20 cellular contexts compared by ENCODE assay signal in the genomic region with DNA sequence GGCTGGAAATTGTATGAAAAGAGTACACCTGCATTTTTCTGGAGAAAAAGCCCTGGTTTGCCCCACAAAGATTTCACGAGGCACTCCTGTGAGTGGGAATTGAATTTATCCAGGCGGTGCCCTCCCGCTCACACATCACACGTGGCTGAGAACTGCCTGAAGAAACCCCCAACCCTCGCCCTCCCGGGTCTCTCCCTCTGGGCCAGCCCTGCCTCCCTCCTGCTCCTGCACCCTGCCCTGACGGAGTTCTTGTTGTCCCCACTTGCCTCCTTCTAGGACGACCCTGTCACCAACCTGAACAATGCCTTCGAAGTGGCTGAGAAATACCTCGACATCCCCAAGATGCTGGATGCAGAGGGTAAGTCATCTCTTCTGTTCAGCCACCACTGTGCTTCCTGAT. TPM values are rescaled to one million over a fixed set of nuclear protein-coding genes. Genes with fewer than 3 reads are reported as not detected.
A peak's percentile ranks its signal among the peaks of the same experiment; 100 is the strongest.
DNase-seq lines count a peak whose midpoint lies in the region; TF ChIP-seq lines count a peak whose summit lies in the region.
"Had no signal": no experiment of that assay in that cellular context is flagged by ENCODE, and none has a peak within 500 bp of the region (broad histone marks: within the 10 kb centered on the region; RNA-seq: fewer than 3 reads in every experiment).

No MANE protein-coding gene starts in this region.

- WGBS in tibial nerve, 2 donors = 82% methylated on average over 10 of the region's 10 CpGs

- H3K9me3 ChIP-seq in tibial nerve = no peaks in the 10 kb centered on the region

- no peak for TF ChIP-seq POLR2A in tibial nerve (IDR thresholded peaks at IDR 0.05)

- H3K27me3 Mint-ChIP-seq in activated naive CD4-positive, alpha-beta T cell treated with anti-CD3 and anti-CD28 coated beads, Interleukin-2, amount 10 ng/mL, durations not matched to agents 7 days and 5 days = no peaks in the 10 kb centered on the region
- no peaks in the 10 kb centered on the region for H3K27me3 Mint-ChIP-seq in activated naive CD4-positive, alpha-beta T cell treated with anti-CD3 and anti-CD28 coated beads for 36 hours (ENCODE audit: low read depth)
- H3K27me3 Mint-ChIP-seq in endothelial cell (ENCODE audit: unreplicated experiment) (peaks cover 34% of the 10 kb centered on the region), osteocyte (ENCODE audit: unreplicated experiment) (no peaks in the 10 kb centered on the region)
- H3K27me3 Mint-ChIP-seq: central memory CD8-positive, alpha-beta T cell; naive thymus-derived CD4-positive, alpha-beta T cell had no signal

- no peaks in the 10 kb centered on the region for H3K9me3 Mint-ChIP-seq in activated naive CD4-positive, alpha-beta T cell treated with anti-CD3 and anti-CD28 coated beads, Interleukin-2, amount 10 ng/mL, durations not matched to agents 7 days and 5 days
- no peaks in the 10 kb centered on the region for H3K9me3 Mint-ChIP-seq in activated naive CD4-positive, alpha-beta T cell treated with anti-CD3 and anti-CD28 coated beads for 36 hours
- H3K9me3 Mint-ChIP-seq in endothelial cell (ENCODE audit: unreplicated experiment) (no peaks in the 10 kb centered on the region), osteocyte (ENCODE audit: unreplicated experiment) (no peaks in the 10 kb centered on the region)
- H3K9me3 Mint-ChIP-seq: activated naive CD4-positive, alpha-beta T cell treated with anti-CD3 and anti-CD28 coated beads, Interleukin-2, amount 50 U/mL, for 72 hours; central memory CD8-positive, alpha-beta T cell had no signal

- H3K27ac Mint-ChIP-seq in activated naive CD4-positive, alpha-beta T cell treated with anti-CD3 and anti-CD28 coated beads, Interleukin-2, amount 10 ng/mL, durations not matched to agents 7 days and 5 days = peak overlapping the region; percentile 37
- H3K27ac Mint-ChIP-seq in activated naive CD4-positive, alpha-beta T cell treated with anti-CD3 and anti-CD28 coated beads for 36 hours = no peak overlapping the region
- H3K27ac Mint-ChIP-seq in endothelial cell (ENCODE audit: unreplicated experiment) (peak overlapping the region; percentile 24), osteocyte (ENCODE audit: unreplicated experiment) (peak overlapping the region; percentile 57)
- H3K27ac Mint-ChIP-seq: activated naive CD4-positive, alpha-beta T cell treated with anti-CD3 and anti-CD28 coated beads, Interleukin-2, amount 50 U/mL, for 72 hours; naive thymus-derived CD4-positive, alpha-beta T cell had no signal

- H3K4me1 Mint-ChIP-seq in activated naive CD4-positive, alpha-beta T cell treated with anti-CD3 and anti-CD28 coated beads, Interleukin-2, amount 10 ng/mL, durations not matched to agents 7 days and 5 days = no peaks in the 10 kb centered on the region
- H3K4me1 Mint-ChIP-seq in activated naive CD4-positive, alpha-beta T cell treated with anti-CD3 and anti-CD28 coated beads for 36 hours (ENCODE audit: low read depth) = no peaks in the 10 kb centered on the region
- peaks cover 10% of the 10 kb centered on the region for H3K4me1 Mint-ChIP-seq in endothelial cell (ENCODE audit: unreplicated experiment)
- peaks cover 33% of the 10 kb centered on the region for H3K4me1 Mint-ChIP-seq in osteocyte (ENCODE audit: unreplicated experiment)
- H3K4me1 Mint-ChIP-seq: CD14-positive monocyte had no signal

- no peak for TF ChIP-seq EP300 in tibial nerve (IDR thresholded peaks at IDR 0.05)

- CTCF ChIA-PET in activated naive CD4-positive, alpha-beta T cell treated with anti-CD3 and anti-CD28 coated beads, Interleukin-2, amount 10 ng/mL, durations not matched to agents 7 days and 5 days (lab: Charles Lee) = no interaction called here
- CTCF ChIA-PET in activated naive CD4-positive, alpha-beta T cell treated with anti-CD3 and anti-CD28 coated beads for 36 hours (lab: Charles Lee) = no interaction called here

- no peak overlapping the region for H3K4me3 ChIP-seq in tibial nerve

- H3K27me3 ChIP-seq in tibial nerve = no peaks in the 10 kb centered on the region

- TF ChIP-seq CTCF in endothelial cell (IDR thresholded peaks at IDR 0.05; ENCODE audit: unreplicated experiment) = no peak
- TF ChIP-seq CTCF in osteocyte (IDR thresholded peaks at IDR 0.05) = no peak
- no peak for TF ChIP-seq CTCF in tibial nerve (IDR thresholded peaks at IDR 0.05)

- DNase-seq in activated naive CD4-positive, alpha-beta T cell treated with anti-CD3 and anti-CD28 coated beads, Interleukin-2, amount 10 ng/mL, durations not matched to agents 7 days and 5 days = no peak
- no peak for DNase-seq in activated naive CD4-positive, alpha-beta T cell treated with anti-CD3 and anti-CD28 coated beads for 36 hours
- DNase-seq in endothelial cell (ENCODE audit: low spot score) (no peak), osteocyte (ENCODE audit: extremely low spot score, unreplicated experiment) (no peak), tibial nerve (ENCODE audit: low spot score in 2 of 2) (no peak), NCI-H2227 treated with DMSO at 0.1 percent for 48 hours (lab: John Stamatoyannopoulos, UW) (no peak), NCI-H2171 (lab: John Stamatoyannopoulos, UW) (no peak)
- no peak for DNase-seq in activated CD8-positive, alpha-beta memory T cell treated with anti-CD3 and anti-CD28 coated beads, Interleukin-2, amount 50 U/mL, for 48 hours
- DNase-seq: activated CD4-positive, CD25-positive, alpha-beta regulatory T cell treated with anti-CD3 and anti-CD28 coated beads, Interleukin-2, amount 50 U/mL, for 72 hours; head of caudate nucleus; MV-4-11; naive thymus-derived CD4-positive, alpha-beta T cell; NCI-H2081; NCI-H526 treated with DMSO at 0.1 percent for 48 hours; PC-3; stimulated activated CD4-positive, alpha-beta T cell treated with anti-CD3 and anti-CD28 coated beads, Interleukin-2, amount 100 ng/mL, for 48 hours had no signal

- H3K36me3 Mint-ChIP-seq in activated naive CD4-positive, alpha-beta T cell treated with anti-CD3 and anti-CD28 coated beads, Interleukin-2, amount 10 ng/mL, durations not matched to agents 7 days and 5 days = peaks cover 47% of the 10 kb centered on the region
- peaks cover 8% of the 10 kb centered on the region for H3K36me3 Mint-ChIP-seq in activated naive CD4-positive, alpha-beta T cell treated with anti-CD3 and anti-CD28 coated beads for 36 hours (ENCODE audit: low read depth)
- H3K36me3 Mint-ChIP-seq in endothelial cell (ENCODE audit: low read depth, unreplicated experiment) (peaks cover 57% of the 10 kb centered on the region), osteocyte (ENCODE audit: unreplicated experiment) (peaks cover 44% of the 10 kb centered on the region)

- H3K4me3 Mint-ChIP-seq in activated naive CD4-positive, alpha-beta T cell treated with anti-CD3 and anti-CD28 coated beads, Interleukin-2, amount 10 ng/mL, durations not matched to agents 7 days and 5 days = no peak overlapping the region
- no peak overlapping the region for H3K4me3 Mint-ChIP-seq in activated naive CD4-positive, alpha-beta T cell treated with anti-CD3 and anti-CD28 coated beads for 36 hours
- peak overlapping the region; percentile 37 for H3K4me3 Mint-ChIP-seq in endothelial cell (ENCODE audit: unreplicated experiment)
- no peak overlapping the region for H3K4me3 Mint-ChIP-seq in osteocyte (ENCODE audit: unreplicated experiment)
- H3K4me3 Mint-ChIP-seq: CD14-positive monocyte; central memory CD8-positive, alpha-beta T cell; naive thymus-derived CD4-positive, alpha-beta T cell had no signal

- peaks cover 5 to 85% (median 33%) of the 10 kb centered on the region in 3 donors for H3K36me3 ChIP-seq in tibial nerve

- peak overlapping the region in 3 of 4 donors; percentile 61 to 81 (median 80) for H3K27ac ChIP-seq in tibial nerve

- peaks cover 7 to 96% (median 65%) of the 10 kb centered on the region in 4 donors for H3K4me1 ChIP-seq in tibial nerve

- intact Hi-C loops in activated naive CD4-positive, alpha-beta T cell treated with anti-CD3 and anti-CD28 coated beads for 36 hours (cut with micrococcal nuclease) = no loop called here

RNA-seq across cellular contexts. Expression of a gene that starts 35.2 kb away (rescaled TPM):
- 1 to 10 TPM; 1.9 to 2.2 TPM for total RNA-seq in activated naive CD4-positive, alpha-beta T cell treated with anti-CD3 and anti-CD28 coated beads for 36 hours
- total RNA-seq in endothelial cell (ENCODE audit: unreplicated experiment) (2.9 TPM), osteocyte (not detected in 2 replicates), tibial nerve (1 to 10 TPM; 3.5 to 5.7 (median 4.8) TPM)
- total RNA-seq: endothelial cell of umbilical vein had no signal
